ENCODE assay signal across 25 cellular contexts in the genomic region with DNA sequence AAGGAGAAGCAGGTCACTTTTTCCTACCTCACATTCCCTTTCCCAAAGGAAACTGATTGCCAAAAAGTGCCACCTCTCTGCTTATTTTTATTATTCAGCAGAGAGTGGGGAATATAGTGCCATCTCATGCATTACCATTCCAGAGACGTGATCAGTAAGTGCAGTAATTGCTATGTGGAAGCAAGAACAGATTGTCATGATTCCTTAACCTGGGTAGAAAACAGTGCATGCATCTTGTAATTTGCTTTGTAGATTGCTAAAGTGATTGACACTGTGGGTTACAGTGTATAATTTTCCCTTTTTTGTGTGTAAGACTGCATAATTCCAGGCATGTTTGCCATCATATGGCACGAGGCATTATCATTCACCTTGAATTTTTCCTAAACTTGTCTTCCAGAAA.
"Had no signal": no experiment of that assay in that cellular context is flagged by ENCODE, and none has a peak within 500 bp of the region (broad histone marks: within the 10 kb centered on the region; RNA-seq: fewer than 3 reads in every experiment).

No MANE protein-coding gene starts in this region.

- H3K9me3 Mint-ChIP-seq: endodermal cell had no signal

- ATAC-seq: effector memory CD8-positive, alpha-beta T cell; esophagus mucosa; foreskin keratinocyte; gastrocnemius medialis; gastroesophageal sphincter; heart left ventricle; heart right ventricle had no signal

- H3K27ac ChIP-seq: colonic mucosa, coronary artery, dorsolateral prefrontal cortex, epithelial cell of prostate, esophagus muscularis mucosa, esophagus squamous epithelium, foreskin keratinocyte, gastrocnemius medialis, gastroesophageal sphincter, heart left ventricle, heart right ventricle had no signal

- H3K27me3 Mint-ChIP-seq: dendritic cell treated with granulocyte-macrophage colony-stimulating factor and Interleukin-4, amounts not matched to agents 40 ng/mL and 50 ng/mL, for 4 days; effector memory CD8-positive, alpha-beta T cell had no signal

- H3K27ac Mint-ChIP-seq: dendritic cell treated with granulocyte-macrophage colony-stimulating factor and Interleukin-4, amounts not matched to agents 40 ng/mL and 50 ng/mL, for 4 days; effector memory CD8-positive, alpha-beta T cell; endodermal cell had no signal

- H3K4me3 Mint-ChIP-seq: dendritic cell treated with granulocyte-macrophage colony-stimulating factor and Interleukin-4, amounts not matched to agents 40 ng/mL and 50 ng/mL, for 4 days; effector memory CD8-positive, alpha-beta T cell; endodermal cell had no signal

- H3K4me3 ChIP-seq: colonic mucosa, coronary artery, dorsolateral prefrontal cortex, esophagus muscularis mucosa, esophagus squamous epithelium, gastrocnemius medialis, gastroesophageal sphincter, heart left ventricle, heart right ventricle had no signal

- DNase-seq: colonic mucosa; cortex of kidney; dermis blood vessel endothelial cell; dorsolateral prefrontal cortex; effector CD4-positive, alpha-beta T cell; effector CD8-positive, alpha-beta T cell; effector memory CD4-positive, alpha-beta T cell; effector memory CD8-positive, alpha-beta T cell; endodermal cell; erythroblast; esophagus squamous epithelium; foreskin fibroblast; foreskin keratinocyte; foreskin melanocyte; gastrocnemius medialis; glutamatergic neuron; head of caudate nucleus; heart left ventricle; heart right ventricle had no signal

- H3K9me3 ChIP-seq: colonic mucosa, esophagus muscularis mucosa, esophagus squamous epithelium, gastrocnemius medialis, gastroesophageal sphincter, heart left ventricle had no signal

- H3K27me3 ChIP-seq: colonic mucosa, dorsolateral prefrontal cortex, esophagus muscularis mucosa, esophagus squamous epithelium, foreskin keratinocyte, gastrocnemius medialis, gastroesophageal sphincter, heart left ventricle, heart right ventricle had no signal

- H3K36me3 ChIP-seq: colonic mucosa, esophagus muscularis mucosa, esophagus squamous epithelium, gastrocnemius medialis, gastroesophageal sphincter, heart left ventricle, heart right ventricle had no signal
